Comparison of ENCODE assay signal across 26 cellular contexts in the genomic region with DNA sequence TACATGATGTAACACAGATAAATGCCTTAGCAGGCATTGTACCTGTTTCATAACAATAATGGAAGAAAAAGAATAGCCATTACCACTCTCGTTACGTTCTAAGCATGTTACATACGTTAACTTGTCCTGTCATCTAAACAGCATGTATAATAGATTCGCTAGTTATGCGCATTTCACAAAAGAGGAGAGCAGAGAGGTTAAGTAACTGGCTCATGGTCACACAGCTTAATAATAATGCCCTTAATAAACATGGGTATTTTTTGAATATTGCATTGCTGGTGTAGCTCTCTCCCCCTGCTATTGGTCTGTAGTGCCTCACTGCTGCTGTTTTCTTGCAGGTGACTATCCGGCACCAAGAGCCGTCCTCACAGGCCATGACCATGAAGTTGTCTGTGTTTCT.
"Had no signal": no experiment of that assay in that cellular context is flagged by ENCODE, and none has a peak within 500 bp of the region (broad histone marks: within the 10 kb centered on the region; RNA-seq: fewer than 3 reads in every experiment).

No MANE protein-coding gene starts in this region.

- ATAC-seq: stimulated activated effector memory CD8-positive, alpha-beta T cell treated with anti-CD3 and anti-CD28 coated beads, Interleukin-12 subunit alpha, Interleukin-12 subunit beta, amount 100 ng/mL, for 72 hours; stimulated activated memory B cell treated with anti-CD40 and anti-IgM and Interleukin-4, amounts not matched to agents 10 μg/mL and 1 μg/mL and 100 μg/mL, for 72 hours; stimulated activated naive B cell treated with anti-CD40 and anti-IgM and Interleukin-4, amounts not matched to agents 10 μg/mL and 1 μg/mL and 100 μg/mL, for 72 hours; stimulated activated naive CD8-positive, alpha-beta T cell treated with anti-CD3 and anti-CD28 coated beads, Interleukin-15, amount 100 ng/mL, for 72 hours; stimulated activated naive CD8-positive, alpha-beta T cell treated with anti-CD3 and anti-CD28 coated beads, Interleukin-15, Interleukin-2, amounts not matched to agents 100 U/mL and 50 U/mL, for 24 hours; upper lobe of right lung had no signal

- DNase-seq: stimulated activated CD4-positive, alpha-beta T cell treated with anti-CD3 and anti-CD28 coated beads, Interleukin-2, amount 100 ng/mL, for 48 hours; stimulated activated CD4-positive, alpha-beta T cell treated with anti-CD3 and anti-CD28 coated beads, Interleukin-4, amount 100 ng/mL, for 1 hour; stimulated activated CD4-positive, alpha-beta T cell treated with anti-CD3 and anti-CD28 coated beads, Interleukin-4, amount 100 ng/mL, for 24 hours; stimulated activated CD4-positive, alpha-beta T cell treated with anti-CD3 and anti-CD28 coated beads, Interleukin-4, amount 100 ng/mL, for 4 hours; stimulated activated CD8-positive, alpha-beta memory T cell treated with anti-CD3 and anti-CD28 coated beads, Interleukin-4, amount 100 ng/mL, for 48 hours; stimulated activated naive B cell treated with anti-CD40 and anti-IgM and Interleukin-4, amounts not matched to agents 10 μg/mL and 1 μg/mL and 100 μg/mL, for 72 hours; stimulated activated naive CD4-positive, alpha-beta T cell; stimulated activated naive CD4-positive, alpha-beta T cell treated with Interleukin-2 at 50 U/mL for 16 hours; stimulated activated naive CD8-positive, alpha-beta T cell treated with anti-CD3 and anti-CD28 coated beads, Interleukin-15, amount 100 ng/mL, for 72 hours; stimulated activated naive CD8-positive, alpha-beta T cell treated with anti-CD3 and anti-CD28 coated beads, Interleukin-15, Interleukin-2, amounts not matched to agents 100 U/mL and 50 U/mL, for 24 hours; stomach; substantia nigra; testis; thyroid gland; tibial artery; transverse colon; upper lobe of left lung; upper lobe of right lung; uterus had no signal

- H3K27ac ChIP-seq: stomach, suprapubic skin, testis, thoracic aorta, thyroid gland, tibial artery, tibial nerve, transverse colon, upper lobe of left lung, upper lobe of right lung, uterus, vagina had no signal

- H3K4me1 ChIP-seq: stomach, suprapubic skin, testis, thyroid gland, tibial artery, tibial nerve, transverse colon, upper lobe of left lung, upper lobe of right lung, uterus, vagina had no signal

- H3K9me3 ChIP-seq: stomach, suprapubic skin, testis, thoracic aorta, thyroid gland, tibial artery, tibial nerve, transverse colon, upper lobe of left lung, upper lobe of right lung, uterus, vagina had no signal

- H3K4me3 ChIP-seq: stomach, suprapubic skin, testis, thoracic aorta, thyroid gland, tibial artery, tibial nerve, transverse colon, upper lobe of left lung, upper lobe of right lung, uterus, vagina had no signal

- H3K36me3 ChIP-seq: suprapubic skin, thoracic aorta, thyroid gland, transverse colon, upper lobe of left lung, upper lobe of right lung, uterus, vagina had no signal

- H3K27me3 ChIP-seq: stomach, suprapubic skin, testis, thyroid gland, tibial artery, tibial nerve, transverse colon, upper lobe of left lung, upper lobe of right lung, uterus, vagina had no signal

- FAIRE-seq: urothelium cell line had no signal
